ENCODE assay signal across 16 cellular contexts in the genomic region with DNA sequence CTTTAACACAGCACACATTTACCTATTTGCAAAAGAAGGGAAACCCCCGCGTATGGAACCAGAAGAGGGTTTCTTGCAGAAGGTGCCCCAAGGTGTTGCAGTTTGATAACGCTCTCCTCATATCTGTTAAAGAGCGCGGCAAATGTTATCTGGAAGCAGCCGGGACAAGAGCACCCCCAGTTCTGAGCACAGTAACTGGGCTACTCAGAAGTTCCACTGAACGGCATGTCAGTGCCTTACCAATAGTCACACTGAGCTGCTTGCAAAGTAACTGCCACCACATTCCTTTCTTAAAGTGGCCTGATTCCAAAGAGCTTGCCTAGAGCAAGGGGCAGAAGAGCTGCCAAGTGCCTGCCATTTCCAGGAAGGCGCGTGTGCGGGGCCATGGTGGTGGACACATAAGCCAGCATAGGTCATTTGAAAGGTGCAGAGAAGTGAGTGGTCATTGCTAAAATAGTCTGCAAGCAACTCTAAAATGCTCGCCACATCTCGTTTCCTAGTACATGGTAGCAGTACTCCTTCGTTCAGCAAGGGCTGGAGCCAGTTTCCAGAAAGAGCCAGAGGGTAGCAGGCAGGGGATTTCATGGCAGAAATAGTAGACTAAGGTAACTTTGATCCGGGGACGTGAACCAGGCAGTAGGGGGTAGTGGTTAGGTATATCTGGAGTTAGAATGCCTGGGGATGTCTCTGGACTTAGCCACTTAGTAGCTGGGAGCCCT. TPM values are rescaled to one million over a fixed set of nuclear protein-coding genes. Genes with fewer than 3 reads are reported as not detected.
DNase-seq lines count a peak whose midpoint lies in the region; ATAC-seq, FAIRE-seq and TF ChIP-seq lines count a peak whose summit lies in the region.
"Had no signal": no experiment of that assay in that cellular context is flagged by ENCODE, and none has a peak within 500 bp of the region (broad histone marks: within the 10 kb centered on the region; RNA-seq: fewer than 3 reads in every experiment).

No MANE protein-coding gene starts in this region.

- H3K36me3 Mint-ChIP-seq in endothelial cell (ENCODE audit: low read depth, unreplicated experiment), result no peaks in the 10 kb centered on the region
- no peaks in the 10 kb centered on the region for H3K36me3 Mint-ChIP-seq in activated naive CD4-positive, alpha-beta T cell treated with anti-CD3 and anti-CD28 coated beads for 36 hours (ENCODE audit: low read depth)

- no peaks in the 10 kb centered on the region for H3K9me3 Mint-ChIP-seq in endothelial cell (ENCODE audit: unreplicated experiment)
- no peaks in the 10 kb centered on the region for H3K9me3 Mint-ChIP-seq in activated naive CD4-positive, alpha-beta T cell treated with anti-CD3 and anti-CD28 coated beads for 36 hours

- intact Hi-C loops in lower lobe of right lung (cut with DNase I), result no loop called here
- intact Hi-C loops in activated naive CD4-positive, alpha-beta T cell treated with anti-CD3 and anti-CD28 coated beads for 36 hours (cut with micrococcal nuclease), result no loop called here

- no peak overlapping the region for H3K4me3 ChIP-seq in lower lobe of right lung
- H3K4me3 ChIP-seq: smooth muscle cell had no signal

- no peak overlapping the region for H3K4me3 Mint-ChIP-seq in endothelial cell (ENCODE audit: unreplicated experiment)
- no peak overlapping the region for H3K4me3 Mint-ChIP-seq in activated naive CD4-positive, alpha-beta T cell treated with anti-CD3 and anti-CD28 coated beads for 36 hours

- H3K9me3 ChIP-seq in lower lobe of right lung, result no peaks in the 10 kb centered on the region

- no peak overlapping the region for H3K27ac ChIP-seq in lower lobe of right lung
- H3K27ac ChIP-seq: foreskin keratinocyte had no signal

- peak; percentile 59 to 67 for ATAC-seq in lower lobe of right lung
- ATAC-seq: left lobe of liver had no signal

- H3K27me3 ChIP-seq in lower lobe of right lung (ENCODE audit: low read depth), result peaks cover 17% of the 10 kb centered on the region

- H3K27me3 Mint-ChIP-seq in endothelial cell (ENCODE audit: unreplicated experiment), result peaks cover 3% of the 10 kb centered on the region
- H3K27me3 Mint-ChIP-seq in activated naive CD4-positive, alpha-beta T cell treated with anti-CD3 and anti-CD28 coated beads for 36 hours (ENCODE audit: low read depth), result peaks cover 21% of the 10 kb centered on the region

- TF ChIP-seq CTCF in lower lobe of right lung (IDR thresholded peaks at IDR 0.05), result no peak
- TF ChIP-seq CTCF in endothelial cell (IDR thresholded peaks at IDR 0.05; ENCODE audit: unreplicated experiment), result no peak

- peak; percentile 79 for TF ChIP-seq POLR2A in erythroblast (IDR thresholded peaks at IDR 0.05; ENCODE audit: low read length)

- peak; percentile 78 for FAIRE-seq in urothelium cell line (lab: Jason Lieb, UNC)
- FAIRE-seq: endometrium, TTC549 had no signal

- peaks cover 4% of the 10 kb centered on the region for H3K4me1 Mint-ChIP-seq in endothelial cell (ENCODE audit: unreplicated experiment)
- no peaks in the 10 kb centered on the region for H3K4me1 Mint-ChIP-seq in activated naive CD4-positive, alpha-beta T cell treated with anti-CD3 and anti-CD28 coated beads for 36 hours (ENCODE audit: low read depth)

- H3K27ac Mint-ChIP-seq in endothelial cell (ENCODE audit: unreplicated experiment), result no peak overlapping the region
- no peak overlapping the region for H3K27ac Mint-ChIP-seq in activated naive CD4-positive, alpha-beta T cell treated with anti-CD3 and anti-CD28 coated beads for 36 hours

- no peaks in the 10 kb centered on the region for H3K4me1 ChIP-seq in lower lobe of right lung
- H3K4me1 ChIP-seq: foreskin keratinocyte had no signal

- no peaks in the 10 kb centered on the region for H3K36me3 ChIP-seq in lower lobe of right lung

- DNase-seq in M059J (ENCODE audit: low read depth) (peak; percentile 53), erythroblast (lab: John Stamatoyannopoulos, UW) (peak; percentile 95 to 99), lower lobe of right lung (no peak), urothelium cell line (ENCODE audit: low spot score) (peak; percentile 56), NCI-H187 treated with DMSO at 0.1 percent for 48 hours (lab: John Stamatoyannopoulos, UW) (no peak), endothelial cell (ENCODE audit: low spot score) (no peak)
- no peak for DNase-seq in activated naive CD4-positive, alpha-beta T cell treated with anti-CD3 and anti-CD28 coated beads for 36 hours
- DNase-seq: DMS153; NCI-H1930; NK-92 treated with Interleukin-12 subunit alpha and Interleukin-12 subunit beta, amount 100 ng/mL, for 24 hours; stimulated activated CD4-positive, alpha-beta T cell treated with anti-CD3 and anti-CD28 coated beads, Interleukin-4, amount 100 ng/mL, for 24 hours had no signal

- CTCF ChIA-PET in activated naive CD4-positive, alpha-beta T cell treated with anti-CD3 and anti-CD28 coated beads for 36 hours (lab: Charles Lee), result interaction anchor here (0.6 to 0.9 kb wide), 2 partner anchors 41 to 50 kb away, joined by 3 read pairs; no protein-coding TSS in a partner anchor

RNA-seq across cellular contexts. Expression of a gene that starts 37.8 kb away (rescaled TPM):
- total RNA-seq in M059J (2014; rRNA removed; shearing (Covaris generic)), result 0.86 and 1.5 TPM in 2 replicates
- total RNA-seq in lower lobe of right lung (2.5 TPM), endothelial cell (ENCODE audit: unreplicated experiment) (0.08 TPM)
- total RNA-seq in activated naive CD4-positive, alpha-beta T cell treated with anti-CD3 and anti-CD28 coated beads for 36 hours, result under 1 TPM; 0.42 to 0.55 TPM

Comparison
In these comparisons a context has a peak if more than half of its experiments do, and no peak if none do; other contexts are left out.
1. DNase-seq: peak in M059J (single experiment), erythroblast (2 of 2) and urothelium cell line (single experiment); none in lower lobe of right lung (single experiment), NCI-H187 treated with DMSO at 0.1 percent for 48 hours (single experiment), endothelial cell (single experiment) and activated naive CD4-positive, alpha-beta T cell treated with anti-CD3 and anti-CD28 coated beads for 36 hours (single experiment).